In genomic region chr2:38499921-38500634, GRCh38 we compare ENCODE assay signal across 11 cellular contexts.
A peak's percentile ranks its signal among the peaks of the same experiment; 100 is the strongest.
DNase-seq lines count a peak whose midpoint lies in the region; ATAC-seq and TF ChIP-seq lines count a peak whose summit lies in the region.
"Had no signal": no experiment of that assay in that cellular context is flagged by ENCODE, and none has a peak within 500 bp of the region (broad histone marks: within the 10 kb centered on the region; RNA-seq: fewer than 3 reads in every experiment).

No MANE protein-coding gene starts in this region.

- peak overlapping the region in 3 of 4 donors; percentile 38 to 61 (median 59) for H3K27ac ChIP-seq in esophagus squamous epithelium
- H3K27ac ChIP-seq in thoracic aorta: peak overlapping the region; percentile 39 to 41

- DNase-seq in esophagus squamous epithelium (lab: John Stamatoyannopoulos, UW): no peak
- DNase-seq in mesothelial cell of epicardium (ENCODE audit: low spot score in 2 of 2, unreplicated experiment in 2 of 2): no peak
- DNase-seq in thoracic aorta (ENCODE audit: low spot score): no peak
- no peak for DNase-seq in activated CD4-positive, alpha-beta T cell treated with anti-CD3 and anti-CD28 coated beads for 36 hours
- DNase-seq: activated naive CD8-positive, alpha-beta T cell treated with anti-CD3 and anti-CD28 coated beads, Interleukin-2, amount 50 U/mL, for 24 hours; hippocampal formation; NCI-H2081 treated with DMSO at 0.1 percent for 48 hours had no signal

- no peaks in the 10 kb centered on the region for H3K27me3 Mint-ChIP-seq in mesothelial cell of epicardium (ENCODE audit: low read depth)
- H3K27me3 Mint-ChIP-seq in activated CD4-positive, alpha-beta T cell treated with anti-CD3 and anti-CD28 coated beads for 36 hours: peaks cover 4% of the 10 kb centered on the region
- H3K27me3 Mint-ChIP-seq: activated naive CD8-positive, alpha-beta T cell treated with anti-CD3 and anti-CD28 coated beads, Interleukin-2, amount 50 U/mL, for 24 hours had no signal

- POLR2A ChIA-PET in activated CD4-positive, alpha-beta T cell treated with anti-CD3 and anti-CD28 coated beads for 36 hours (lab: Charles Lee): no interaction called here

- H3K4me3 ChIP-seq in esophagus squamous epithelium: no peak overlapping the region
- H3K4me3 ChIP-seq in thoracic aorta: no peak overlapping the region

- TF ChIP-seq CTCF in esophagus squamous epithelium (IDR thresholded peaks at IDR 0.05) (no peak), mesothelial cell of epicardium (IDR thresholded peaks at IDR 0.05; ENCODE audit: unreplicated experiment) (no peak), thoracic aorta (IDR thresholded peaks at IDR 0.05) (no peak)

- H3K36me3 ChIP-seq in esophagus squamous epithelium (no peaks in the 10 kb centered on the region), thoracic aorta (no peaks in the 10 kb centered on the region)

- no peak for ATAC-seq in thoracic aorta (ENCODE audit: insufficient number of reproducible peaks, low FRiP score, low read depth)
- ATAC-seq in GM21825 (IDR thresholded peaks at IDR 0.05; ENCODE audit: unreplicated experiment): no peak
- no peak for ATAC-seq in activated CD4-positive, alpha-beta T cell treated with anti-CD3 and anti-CD28 coated beads for 36 hours
- ATAC-seq in HG02588 (IDR thresholded peaks at IDR 0.05; ENCODE audit: unreplicated experiment): no peak
- ATAC-seq in HG02840 (IDR thresholded peaks at IDR 0.05; ENCODE audit: low FRiP score, unreplicated experiment): no peak
- ATAC-seq: activated naive CD8-positive, alpha-beta T cell treated with anti-CD3 and anti-CD28 coated beads, Interleukin-2, amount 50 U/mL, for 24 hours had no signal

- no peak for TF ChIP-seq RAD21 in Ishikawa (IDR thresholded peaks at IDR 0.05; ENCODE audit: low read depth)

- H3K4me3 Mint-ChIP-seq in mesothelial cell of epicardium: no peak overlapping the region
- no peak overlapping the region for H3K4me3 Mint-ChIP-seq in activated CD4-positive, alpha-beta T cell treated with anti-CD3 and anti-CD28 coated beads for 36 hours
- H3K4me3 Mint-ChIP-seq: activated naive CD8-positive, alpha-beta T cell treated with anti-CD3 and anti-CD28 coated beads, Interleukin-2, amount 50 U/mL, for 24 hours had no signal

- H3K4me1 ChIP-seq in esophagus squamous epithelium (peaks cover 0 to 19% (median 3%) of the 10 kb centered on the region in 3 donors), thoracic aorta (ENCODE audit: control insufficient read depth in 1 of 2, low read depth in 2 of 2) (peaks cover 3 to 30% of the 10 kb centered on the region in 2 donors)

- peaks cover 0 to 5% (median 0%) of the 10 kb centered on the region in 3 donors for H3K9me3 ChIP-seq in esophagus squamous epithelium
- H3K9me3 ChIP-seq in thoracic aorta: peaks cover 4% of the 10 kb centered on the region

- peaks cover 9% of the 10 kb centered on the region for H3K36me3 Mint-ChIP-seq in mesothelial cell of epicardium
- no peaks in the 10 kb centered on the region for H3K36me3 Mint-ChIP-seq in activated CD4-positive, alpha-beta T cell treated with anti-CD3 and anti-CD28 coated beads for 36 hours (ENCODE audit: low read depth)

- 60 to 75% methylated on average over 13 to 16 of the region's 16 CpGs for WGBS in esophagus squamous epithelium, 2 donors

- H3K4me1 Mint-ChIP-seq in mesothelial cell of epicardium: peaks cover 24% of the 10 kb centered on the region
- peaks cover 6% of the 10 kb centered on the region for H3K4me1 Mint-ChIP-seq in activated CD4-positive, alpha-beta T cell treated with anti-CD3 and anti-CD28 coated beads for 36 hours

- CTCF ChIA-PET in activated CD4-positive, alpha-beta T cell treated with anti-CD3 and anti-CD28 coated beads for 36 hours (lab: Charles Lee): no interaction called here

- TF ChIP-seq POLR2A in esophagus squamous epithelium (IDR thresholded peaks at IDR 0.05): no peak

- H3K27me3 ChIP-seq in esophagus squamous epithelium (no peaks in the 10 kb centered on the region), thoracic aorta (replicated peaks; ENCODE audit: insufficient read depth) (no peaks in the 10 kb centered on the region)

- intact Hi-C loops in esophagus squamous epithelium (cut with DNase I): no loop called here
- intact Hi-C loops in activated CD4-positive, alpha-beta T cell treated with anti-CD3 and anti-CD28 coated beads for 36 hours (cut with DNase I, micrococcal nuclease): no loop called here

- H3K9me3 Mint-ChIP-seq in mesothelial cell of epicardium: peaks cover 5% of the 10 kb centered on the region
- H3K9me3 Mint-ChIP-seq in activated CD4-positive, alpha-beta T cell treated with anti-CD3 and anti-CD28 coated beads for 36 hours (ENCODE audit: low read depth): peaks cover 4% of the 10 kb centered on the region
- H3K9me3 Mint-ChIP-seq: activated naive CD8-positive, alpha-beta T cell treated with anti-CD3 and anti-CD28 coated beads, Interleukin-2, amount 50 U/mL, for 24 hours had no signal

- H3K27ac Mint-ChIP-seq in mesothelial cell of epicardium: peak overlapping the region; percentile 73
- no peak overlapping the region for H3K27ac Mint-ChIP-seq in activated CD4-positive, alpha-beta T cell treated with anti-CD3 and anti-CD28 coated beads for 36 hours
- H3K27ac Mint-ChIP-seq: activated naive CD8-positive, alpha-beta T cell treated with anti-CD3 and anti-CD28 coated beads, Interleukin-2, amount 50 U/mL, for 24 hours had no signal

- no peak for TF ChIP-seq EP300 in Ishikawa (IDR thresholded peaks at IDR 0.05; ENCODE audit: borderline replicate concordance)

TF ChIP-seq in Ishikawa, 13 proteins besides CTCF, POLR2A, EP300 and RAD21:
- TF ChIP-seq CEBPB (IDR thresholded peaks at IDR 0.05): no peak
- no peak for TF ChIP-seq CREB1 (IDR thresholded peaks at IDR 0.05; ENCODE audit: low read depth)
- TF ChIP-seq YY1 (IDR thresholded peaks at IDR 0.05; ENCODE audit: low read depth): no peak
- no peak for TF ChIP-seq USF1 (IDR thresholded peaks at IDR 0.05)
- TF ChIP-seq TEAD4 (IDR thresholded peaks at IDR 0.05): peak; percentile 63
